In genomic region chr5:36688722-36689121, GRCh38 we compare ENCODE assay signal across 8 cellular contexts.
DNase-seq lines count a peak whose midpoint lies in the region; TF ChIP-seq lines count a peak whose summit lies in the region.

No MANE protein-coding gene starts in this region.

- no peak overlapping the region for H3K4me3 Mint-ChIP-seq in endothelial cell (ENCODE audit: unreplicated experiment)

- H3K36me3 Mint-ChIP-seq in endothelial cell (ENCODE audit: low read depth, unreplicated experiment): no peaks in the 10 kb centered on the region

- TF ChIP-seq CTCF in 22Rv1 (IDR thresholded peaks at IDR 0.05): peak; percentile 77
- TF ChIP-seq CTCF in GM10248 (IDR thresholded peaks at IDR 0.05; ENCODE audit: control extremely low read depth, extremely low read depth, low read depth, missing control alignments): peak; percentile 38
- peak; percentile 40 for TF ChIP-seq CTCF in endothelial cell (IDR thresholded peaks at IDR 0.05; ENCODE audit: unreplicated experiment)
- no peak for TF ChIP-seq CTCF in lower leg skin (IDR thresholded peaks at IDR 0.05)

- no peak overlapping the region for H3K27ac ChIP-seq in 22Rv1

- 92 to 93% methylated on average over 6 of the region's 6 CpGs for WGBS in lower leg skin, 2 donors

- no peak for DNase-seq in GM10248 (ENCODE audit: extremely low spot score)
- peak; percentile 5 for DNase-seq in NCI-H69 (lab: John Stamatoyannopoulos, UW)
- DNase-seq in endothelial cell (ENCODE audit: low spot score): peak; percentile 27
- no peak for DNase-seq in lower leg skin (ENCODE audit: low spot score in 2 of 2)
- no peak for DNase-seq in NCI-H1694 (lab: John Stamatoyannopoulos, UW)
- no peak for DNase-seq in NCI-H2196 treated with DMSO at 0.1 percent for 48 hours (lab: John Stamatoyannopoulos, UW; ENCODE audit: unreplicated experiment)
- DNase-seq in NCI-H2171 treated with DMSO at 0.1 percent for 48 hours (lab: John Stamatoyannopoulos, UW): no peak

- H3K4me1 Mint-ChIP-seq in endothelial cell (ENCODE audit: unreplicated experiment): peaks cover 3% of the 10 kb centered on the region

- CTCF ChIA-PET in GM10248 (lab: Yijun Ruan, JAX): interaction anchor here (0.7 to 8.5 kb wide), 6 partner anchors 10 to 48 kb away, joined by 3 to 100 read pairs (median 4); no protein-coding TSS in a partner anchor

- TF ChIP-seq POLR2A in lower leg skin (IDR thresholded peaks at IDR 0.05): no peak

- H3K27ac Mint-ChIP-seq in endothelial cell (ENCODE audit: unreplicated experiment): no peak overlapping the region

- intact Hi-C loops in lower leg skin (cut with DNase I; ENCODE audit: low total_unique reads): no loop called here

- H3K9me3 Mint-ChIP-seq in endothelial cell (ENCODE audit: unreplicated experiment): no peaks in the 10 kb centered on the region

- POLR2A ChIA-PET in GM10248 (lab: Yijun Ruan, JAX): no interaction called here

- H3K4me3 ChIP-seq in lower leg skin (ENCODE audit: low read depth, poor library complexity, severe bottlenecking): no peak overlapping the region

- peaks cover 2% of the 10 kb centered on the region for H3K27me3 Mint-ChIP-seq in endothelial cell (ENCODE audit: unreplicated experiment)

Comparison
In these comparisons a context has a peak if more than half of its experiments do, and no peak if none do; other contexts are left out.
1. CTCF ChIP-seq: peak in 22Rv1 (single experiment), GM10248 (single experiment) and endothelial cell (single experiment); none in lower leg skin (0 of 3).
2. DNase-seq: peak in NCI-H69 (single experiment) and endothelial cell (single experiment); none in GM10248 (single experiment), lower leg skin (0 of 2), NCI-H1694 (single experiment), NCI-H2196 treated with DMSO at 0.1 percent for 48 hours (single experiment) and NCI-H2171 treated with DMSO at 0.1 percent for 48 hours (single experiment).